ENCODE assay signal across 11 cellular contexts in genomic region chr7:135771961-135772638, GRCh38. TPM values are rescaled to one million over a fixed set of nuclear protein-coding genes. Genes with fewer than 3 reads are reported as not detected.
A peak's percentile ranks its signal among the peaks of the same experiment; 100 is the strongest.
DNase-seq lines count a peak whose midpoint lies in the region; ATAC-seq and TF ChIP-seq lines count a peak whose summit lies in the region.
"Had no signal": no experiment of that assay in that cellular context is flagged by ENCODE, and none has a peak within 500 bp of the region (broad histone marks: within the 10 kb centered on the region; RNA-seq: fewer than 3 reads in every experiment).

No MANE protein-coding gene starts in this region.

- TF ChIP-seq CTCF in C4-2B (conservative IDR thresholded peaks at IDR 0.05): no peak
- no peak for TF ChIP-seq CTCF in KMS-11 (conservative IDR thresholded peaks at IDR 0.05; ENCODE audit: low read depth, low read length)
- no peak for TF ChIP-seq CTCF in brain (conservative IDR thresholded peaks at IDR 0.05)
- TF ChIP-seq CTCF in lower lobe of right lung (IDR thresholded peaks at IDR 0.05): no peak

- H3K4me1 Mint-ChIP-seq in brain: peaks cover 59% of the 10 kb centered on the region

- peaks cover 8% of the 10 kb centered on the region for H3K27me3 Mint-ChIP-seq in brain

- H3K4me3 Mint-ChIP-seq in brain: no peak overlapping the region

- H3K27ac ChIP-seq in C4-2B (peak overlapping the region; percentile 79), KMS-11 (no peak overlapping the region), lower lobe of right lung (peak overlapping the region; percentile 46)

- H3K4me1 ChIP-seq in KMS-11 (ENCODE audit: low read depth, poor library complexity, severe bottlenecking) (peaks cover 10% of the 10 kb centered on the region), lower lobe of right lung (peaks cover 30% of the 10 kb centered on the region)

- H3K4me3 ChIP-seq in KMS-11 (IDR thresholded peaks at IDR 0.05; ENCODE audit: insufficient read depth, low read depth, low read length): no peak overlapping the region
- H3K4me3 ChIP-seq in lower lobe of right lung: no peak overlapping the region
- H3K4me3 ChIP-seq: pancreas had no signal

- H3K9me3 Mint-ChIP-seq in brain: peaks cover 1 to 14% (median 3%) of the 10 kb centered on the region in 5 experiments

- ATAC-seq in lower lobe of right lung (no peak), HG03097 (IDR thresholded peaks at IDR 0.05; ENCODE audit: low FRiP score, unreplicated experiment) (no peak), HG03175 (IDR thresholded peaks at IDR 0.05; ENCODE audit: unreplicated experiment) (no peak)
- ATAC-seq: pancreas had no signal

- DNase-seq in lower lobe of right lung: no peak
- DNase-seq in NCI-H1694 (lab: John Stamatoyannopoulos, UW): no peak
- DNase-seq in stimulated activated CD4-positive, alpha-beta T cell treated with anti-CD3 and anti-CD28 coated beads, Interleukin-15, amount 100 ng/mL, for 24 hours: no peak
- DNase-seq: central memory CD4-positive, alpha-beta T cell; NCI-H187; pancreas had no signal

- no peak overlapping the region for H3K4me2 ChIP-seq in KMS-11

- H3K27me3 ChIP-seq in KMS-11 (ENCODE audit: insufficient read depth, low read depth): no peaks in the 10 kb centered on the region
- no peaks in the 10 kb centered on the region for H3K27me3 ChIP-seq in lower lobe of right lung (ENCODE audit: low read depth)
- H3K27me3 ChIP-seq: pancreas had no signal

- no peaks in the 10 kb centered on the region for H3K36me3 ChIP-seq in KMS-11 (ENCODE audit: insufficient read depth)
- no peaks in the 10 kb centered on the region for H3K36me3 ChIP-seq in lower lobe of right lung
- H3K36me3 ChIP-seq: pancreas had no signal

- H3K9ac ChIP-seq in KMS-11: no peak overlapping the region

- peak overlapping the region; percentile 21; the same call in 1 of the 2 replicates for H2AFZ ChIP-seq in KMS-11 (ENCODE audit: low read depth)

- H3K36me3 Mint-ChIP-seq in brain: no peaks in the 10 kb centered on the region

- no peaks in the 10 kb centered on the region for H3K79me2 ChIP-seq in KMS-11 (ENCODE audit: insufficient read depth, low read depth)

- no peaks in the 10 kb centered on the region for H4K20me1 ChIP-seq in KMS-11 (ENCODE audit: insufficient read depth)

- intact Hi-C loops in lower lobe of right lung (cut with DNase I): no loop called here

- H3K9me3 ChIP-seq in lower lobe of right lung: no peaks in the 10 kb centered on the region
- H3K9me3 ChIP-seq: pancreas had no signal

- H3K27ac Mint-ChIP-seq in brain: peak overlapping the region in 3 of 5 experiments; percentile 86 to 92 (median 88)

RNA-seq across cellular contexts. Expression of gene FAM180A, which starts 23.5 kb away (rescaled TPM):
- not detected for polyA plus RNA-seq in brain (ENCODE audit: insufficient read depth, low read depth, low replicate concordance)
- 3.0 TPM for total RNA-seq in lower lobe of right lung

RNA-seq across cellular contexts. Expression of gene SLC13A4, which starts 44.1 kb away (rescaled TPM):
- 7.1 TPM for polyA plus RNA-seq in brain (ENCODE audit: insufficient read depth, low read depth, low replicate concordance)
- total RNA-seq in lower lobe of right lung: 0.27 TPM
- total RNA-seq: pancreas had no signal
